Comparison of ENCODE assay signal across 1 cellular context in the genomic region with DNA sequence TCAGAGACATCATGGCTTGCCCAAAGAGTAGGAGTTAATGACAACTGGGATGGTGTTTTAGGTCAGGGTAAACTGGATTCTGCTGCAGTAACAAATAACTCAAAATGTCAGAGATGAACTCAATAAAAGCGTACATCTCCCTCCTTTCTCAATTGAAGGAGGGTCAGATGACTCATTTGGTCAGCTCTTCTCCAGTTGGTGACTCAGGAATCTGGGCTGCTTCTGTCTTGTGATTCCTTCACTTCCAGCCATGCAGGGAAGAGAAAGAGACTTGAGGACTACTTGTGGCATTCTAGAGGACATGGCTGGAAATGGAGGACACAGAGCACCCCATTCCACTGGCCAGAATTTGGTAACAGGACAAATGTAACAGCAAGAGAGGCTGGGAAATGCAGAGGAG.
A peak's percentile ranks its signal among the peaks of the same experiment; 100 is the strongest.
TF ChIP-seq lines count a peak whose summit lies in the region.

No MANE protein-coding gene starts in this region.

TF ChIP-seq in K562, 482 proteins besides CTCF, POLR2A, EP300 and RAD21:
- TF ChIP-seq ATF3 (IDR thresholded peaks at IDR 0.05) (0 out of 2 replicates have a peak, but pooled peaks have one; percentile 16), ATF3 (CRISPR knock-in tag; conservative IDR thresholded peaks at IDR 0.05) (no peak), CSDE1 (IDR thresholded peaks at IDR 0.05) (no peak), ZMIZ1 (IDR thresholded peaks at IDR 0.05; ENCODE audit: low read depth in 2 of 2, low read length in 2 of 2) (no peak), FOSL1 (tag; conservative IDR thresholded peaks at IDR 0.05) (peak; percentile 76)
